In genomic region chr11:85133636-85134035, GRCh38 we compare ENCODE assay signal across 24 cellular contexts.
"Had no signal": no experiment of that assay in that cellular context is flagged by ENCODE, and none has a peak within 500 bp of the region (broad histone marks: within the 10 kb centered on the region; RNA-seq: fewer than 3 reads in every experiment).

No MANE protein-coding gene starts in this region.

- H3K36me3 ChIP-seq: cardiac muscle cell, esophagus muscularis mucosa, gastrocnemius medialis, pancreas, tibial artery had no signal

- H3K27ac ChIP-seq: esophagus muscularis mucosa, gastrocnemius medialis, pancreas, psoas muscle had no signal

- H3K27ac Mint-ChIP-seq: activated CD4-positive, alpha-beta memory T cell treated with anti-CD3 and anti-CD28 coated beads for 36 hours; activated naive CD4-positive, alpha-beta T cell treated with anti-CD3 and anti-CD28 coated beads for 36 hours; activated naive CD8-positive, alpha-beta T cell treated with anti-CD3 and anti-CD28 coated beads, Interleukin-2, amount 10 ng/mL, durations not matched to agents 7 days and 5 days; activated T-cell treated with anti-CD3 and anti-CD28 coated beads, Interleukin-2, amount 50 U/mL, for 72 hours; dendritic cell treated with granulocyte-macrophage colony-stimulating factor and Interleukin-4, amounts not matched to agents 40 ng/mL and 50 ng/mL, for 4 days; stimulated activated naive CD8-positive, alpha-beta T cell treated with anti-CD3 and anti-CD28 coated beads, Interleukin-15, Interleukin-2, amounts not matched to agents 100 ng/mL and 50 ng/mL, for 24 hours; T-helper 1 cell treated with Interleukin-12 subunit alpha and Interleukin-12 subunit beta and Interleukin-4 antibody, amounts not matched to agents 30 μg/mL and 1 μg/mL, for 36 hours had no signal

- FAIRE-seq: endothelial cell of umbilical vein, pancreas had no signal

- H3K36me3 Mint-ChIP-seq: activated CD4-positive, alpha-beta memory T cell treated with anti-CD3 and anti-CD28 coated beads for 36 hours; activated naive CD8-positive, alpha-beta T cell treated with anti-CD3 and anti-CD28 coated beads, Interleukin-2, amount 10 ng/mL, durations not matched to agents 7 days and 5 days had no signal

- H3K9me3 ChIP-seq: esophagus muscularis mucosa, gastrocnemius medialis, mucosa of descending colon, pancreas, psoas muscle, tibial artery had no signal

- H3K4me1 Mint-ChIP-seq: activated naive CD8-positive, alpha-beta T cell treated with anti-CD3 and anti-CD28 coated beads, Interleukin-2, amount 10 ng/mL, durations not matched to agents 7 days and 5 days had no signal

- H3K27me3 ChIP-seq: cardiac muscle cell, esophagus muscularis mucosa, gastrocnemius medialis, pancreas, tibial artery had no signal

- H3K4me3 Mint-ChIP-seq: activated CD4-positive, alpha-beta memory T cell treated with anti-CD3 and anti-CD28 coated beads for 36 hours; activated naive CD4-positive, alpha-beta T cell treated with anti-CD3 and anti-CD28 coated beads for 36 hours; activated naive CD8-positive, alpha-beta T cell treated with anti-CD3 and anti-CD28 coated beads, Interleukin-2, amount 10 ng/mL, durations not matched to agents 7 days and 5 days; activated T-cell treated with anti-CD3 and anti-CD28 coated beads, Interleukin-2, amount 50 U/mL, for 72 hours; dendritic cell treated with granulocyte-macrophage colony-stimulating factor and Interleukin-4, amounts not matched to agents 40 ng/mL and 50 ng/mL, for 4 days; stimulated activated naive CD8-positive, alpha-beta T cell treated with anti-CD3 and anti-CD28 coated beads, Interleukin-15, Interleukin-2, amounts not matched to agents 100 ng/mL and 50 ng/mL, for 24 hours; T-helper 1 cell treated with Interleukin-12 subunit alpha and Interleukin-12 subunit beta and Interleukin-4 antibody, amounts not matched to agents 30 μg/mL and 1 μg/mL, for 36 hours had no signal

- H3K4me3 ChIP-seq: cardiac muscle cell, mucosa of descending colon, pancreas had no signal

- H3K27me3 Mint-ChIP-seq: activated CD4-positive, alpha-beta memory T cell treated with anti-CD3 and anti-CD28 coated beads for 36 hours; activated naive CD8-positive, alpha-beta T cell treated with anti-CD3 and anti-CD28 coated beads, Interleukin-2, amount 10 ng/mL, durations not matched to agents 7 days and 5 days; dendritic cell treated with granulocyte-macrophage colony-stimulating factor and Interleukin-4, amounts not matched to agents 40 ng/mL and 50 ng/mL, for 4 days; stimulated activated naive CD8-positive, alpha-beta T cell treated with anti-CD3 and anti-CD28 coated beads, Interleukin-15, Interleukin-2, amounts not matched to agents 100 ng/mL and 50 ng/mL, for 24 hours had no signal

- DNase-seq: activated CD4-positive, alpha-beta memory T cell treated with anti-CD3 and anti-CD28 coated beads for 36 hours; activated CD4-positive, alpha-beta T cell treated with anti-CD3 and anti-CD28 coated beads for 4 hours; activated CD4-positive, CD25-positive, alpha-beta regulatory T cell; activated effector memory CD4-positive, alpha-beta T cell treated with Interleukin-2 at 50 U/mL for 16 hours; activated naive CD4-positive, alpha-beta T cell treated with anti-CD3 and anti-CD28 coated beads for 36 hours; activated naive CD8-positive, alpha-beta T cell treated with anti-CD3 and anti-CD28 coated beads, Interleukin-2, amount 10 ng/mL, durations not matched to agents 7 days and 5 days; activated T-cell treated with anti-CD3 and anti-CD28 coated beads, Interleukin-2, amount 50 U/mL, for 72 hours; effector CD8-positive, alpha-beta T cell; gastrocnemius medialis; islet precursor cell; left cardiac atrium; mesenchymal stem cell; mucosa of descending colon; pancreas; psoas muscle; right cardiac atrium; stimulated activated CD4-positive, alpha-beta T cell treated with anti-CD3 and anti-CD28 coated beads, Interleukin-4, amount 100 ng/mL, for 4 hours; tibial artery had no signal

- H3K4me1 ChIP-seq: pancreas had no signal
